In the genomic region with DNA sequence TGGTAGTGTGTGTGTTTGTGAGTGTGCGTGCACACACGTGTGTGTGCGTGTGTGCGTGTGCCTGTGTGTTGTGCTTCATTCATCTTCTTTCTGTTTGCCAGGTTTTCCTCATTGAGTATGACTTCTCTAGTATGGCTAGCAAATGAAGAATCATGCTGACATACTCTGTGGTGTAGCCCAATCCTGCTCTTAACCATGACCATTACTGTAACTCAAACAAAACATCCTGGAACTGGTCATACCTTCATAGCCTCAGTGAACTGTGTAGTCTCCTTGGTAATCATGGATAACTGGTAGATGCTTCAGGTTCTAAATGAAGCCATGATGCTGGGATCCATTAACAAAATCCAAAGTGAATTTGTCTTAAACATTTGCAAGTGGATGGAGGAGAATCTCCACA, we compare ENCODE assay signal across 23 cellular contexts.
"Had no signal": no experiment of that assay in that cellular context is flagged by ENCODE, and none has a peak within 500 bp of the region (broad histone marks: within the 10 kb centered on the region; RNA-seq: fewer than 3 reads in every experiment).

No MANE protein-coding gene starts in this region.

- H3K27ac Mint-ChIP-seq: natural killer cell; stimulated activated effector memory CD8-positive, alpha-beta T cell treated with anti-CD3 and anti-CD28 coated beads, Interleukin-12 subunit alpha, Interleukin-12 subunit beta, amount 100 ng/mL, for 72 hours had no signal

- ATAC-seq: heart right ventricle; left cardiac atrium; left lung; natural killer cell; psoas muscle; right cardiac atrium; stimulated activated effector memory CD8-positive, alpha-beta T cell treated with anti-CD3 and anti-CD28 coated beads, Interleukin-12 subunit alpha, Interleukin-12 subunit beta, amount 100 ng/mL, for 72 hours had no signal

- DNase-seq: dermis blood vessel endothelial cell; effector memory CD4-positive, alpha-beta T cell; esophagus squamous epithelium; foreskin melanocyte; glutamatergic neuron; heart right ventricle; hippocampal formation; left cardiac atrium; left lung; mesendoderm; midbrain; natural killer cell; occipital lobe; ovary; posterior cingulate gyrus; psoas muscle; right cardiac atrium; sigmoid colon; stimulated activated CD4-positive, alpha-beta T cell treated with anti-CD3 and anti-CD28 coated beads, Interleukin-2, amount 100 ng/mL, for 24 hours; stimulated activated CD4-positive, alpha-beta T cell treated with anti-CD3 and anti-CD28 coated beads, Interleukin-4, amount 100 ng/mL, for 24 hours; stimulated activated naive CD4-positive, alpha-beta T cell treated with Interleukin-2 at 50 U/mL for 16 hours; upper lobe of left lung had no signal

- H3K4me3 Mint-ChIP-seq: natural killer cell; stimulated activated effector memory CD8-positive, alpha-beta T cell treated with anti-CD3 and anti-CD28 coated beads, Interleukin-12 subunit alpha, Interleukin-12 subunit beta, amount 100 ng/mL, for 72 hours had no signal

- H3K9me3 Mint-ChIP-seq: natural killer cell had no signal

- H3K4me1 Mint-ChIP-seq: natural killer cell had no signal

- H3K36me3 Mint-ChIP-seq: natural killer cell; stimulated activated effector memory CD8-positive, alpha-beta T cell treated with anti-CD3 and anti-CD28 coated beads, Interleukin-12 subunit alpha, Interleukin-12 subunit beta, amount 100 ng/mL, for 72 hours had no signal
